In genomic region chr12:5534800-5535199, GRCh38 we compare ENCODE assay signal across 32 cellular contexts.
"Had no signal": no experiment of that assay in that cellular context is flagged by ENCODE, and none has a peak within 500 bp of the region (broad histone marks: within the 10 kb centered on the region; RNA-seq: fewer than 3 reads in every experiment).

No MANE protein-coding gene starts in this region.

- H3K36me3 Mint-ChIP-seq: natural killer cell; stimulated activated memory B cell treated with anti-CD40 and anti-IgM and Interleukin-4, amounts not matched to agents 10 μg/mL and 1 μg/mL and 100 μg/mL, for 72 hours; type B pancreatic cell had no signal

- H3K27ac Mint-ChIP-seq: naive thymus-derived CD4-positive, alpha-beta T cell; natural killer cell; nephron; neural progenitor cell; progenitor cell of endocrine pancreas; stimulated activated memory B cell treated with anti-CD40 and anti-IgM and Interleukin-4, amounts not matched to agents 10 μg/mL and 1 μg/mL and 100 μg/mL, for 72 hours; stimulated activated naive CD8-positive, alpha-beta T cell treated with anti-CD3 and anti-CD28 coated beads, Interleukin-15, amount 100 ng/mL, for 72 hours; type B pancreatic cell had no signal

- H3K27me3 ChIP-seq: neural progenitor cell, ovary, testis, transverse colon, upper lobe of right lung, vagina had no signal

- H3K9me3 Mint-ChIP-seq: natural killer cell had no signal

- H3K9me3 ChIP-seq: ovary, psoas muscle, suprapubic skin, testis, tibial artery, transverse colon, upper lobe of right lung, vagina had no signal

- H3K79me2 ChIP-seq: parathyroid adenoma had no signal

- H2AFZ ChIP-seq: neural progenitor cell, parathyroid adenoma had no signal

- H3K4me1 Mint-ChIP-seq: naive thymus-derived CD4-positive, alpha-beta T cell; natural killer cell; nephron; neural progenitor cell; stimulated activated memory B cell treated with anti-CD40 and anti-IgM and Interleukin-4, amounts not matched to agents 10 μg/mL and 1 μg/mL and 100 μg/mL, for 72 hours; stimulated activated naive CD8-positive, alpha-beta T cell treated with anti-CD3 and anti-CD28 coated beads, Interleukin-15, amount 100 ng/mL, for 72 hours had no signal

- H3K27ac ChIP-seq: neural progenitor cell, ovary, parathyroid adenoma, psoas muscle, skin epidermis, spleen, suprapubic skin, testis, tibial artery, transverse colon, upper lobe of right lung, vagina had no signal

- H3K9ac ChIP-seq: neural progenitor cell, parathyroid adenoma had no signal

- H3K4me2 ChIP-seq: neural progenitor cell, smooth muscle cell had no signal

- H3K4me3 Mint-ChIP-seq: naive thymus-derived CD4-positive, alpha-beta T cell; natural killer cell; nephron; neural progenitor cell; stimulated activated memory B cell treated with anti-CD40 and anti-IgM and Interleukin-4, amounts not matched to agents 10 μg/mL and 1 μg/mL and 100 μg/mL, for 72 hours; stimulated activated naive CD8-positive, alpha-beta T cell treated with anti-CD3 and anti-CD28 coated beads, Interleukin-15, amount 100 ng/mL, for 72 hours; type B pancreatic cell had no signal

- DNase-seq: naive thymus-derived CD4-positive, alpha-beta T cell; natural killer cell; occipital lobe; ovary; posterior cingulate gyrus; psoas muscle; right cardiac atrium; spleen; stimulated activated CD4-positive, alpha-beta T cell treated with anti-CD3 and anti-CD28 coated beads, Interleukin-12 subunit alpha, Interleukin-12 subunit beta, amount 100 ng/mL, for 4 hours; stimulated activated CD4-positive, alpha-beta T cell treated with anti-CD3 and anti-CD28 coated beads, Interleukin-1b, Interleukin-23, amount 100 ng/mL, for 48 hours; stimulated activated CD4-positive, alpha-beta T cell treated with anti-CD3 and anti-CD28 coated beads, Interleukin-4, amount 100 ng/mL, for 1 hour; stimulated activated CD4-positive, alpha-beta T cell treated with anti-CD3 and anti-CD28 coated beads, Interleukin-4, amount 100 ng/mL, for 4 hours; stimulated activated CD8-positive, alpha-beta memory T cell treated with anti-CD3 and anti-CD28 coated beads, Interleukin-4, amount 100 ng/mL, for 48 hours; stimulated activated naive CD4-positive, alpha-beta T cell; stimulated activated naive CD8-positive, alpha-beta T cell treated with anti-CD3 and anti-CD28 coated beads, Interleukin-15, amount 100 ng/mL, for 72 hours; stimulated activated naive CD8-positive, alpha-beta T cell treated with anti-CD3 and anti-CD28 coated beads, Interleukin-15, Interleukin-2, amounts not matched to agents 100 U/mL and 50 U/mL, for 24 hours; substantia nigra; testis; tibial artery; transverse colon; upper lobe of right lung had no signal

- H3K4me1 ChIP-seq: parathyroid adenoma, psoas muscle, spleen, suprapubic skin, testis, tibial artery, transverse colon, upper lobe of right lung, vagina had no signal

- H3K36me3 ChIP-seq: neural progenitor cell, ovary, spleen, suprapubic skin, tibial artery, transverse colon, upper lobe of right lung, vagina had no signal

- ATAC-seq: naive thymus-derived CD4-positive, alpha-beta T cell; natural killer cell; psoas muscle; right cardiac atrium; sciatic nerve; stimulated activated memory B cell treated with anti-CD40 and anti-IgM and Interleukin-4, amounts not matched to agents 10 μg/mL and 1 μg/mL and 100 μg/mL, for 72 hours; stimulated activated naive CD8-positive, alpha-beta T cell treated with anti-CD3 and anti-CD28 coated beads, Interleukin-15, amount 100 ng/mL, for 72 hours; stimulated activated naive CD8-positive, alpha-beta T cell treated with anti-CD3 and anti-CD28 coated beads, Interleukin-15, Interleukin-2, amounts not matched to agents 100 U/mL and 50 U/mL, for 24 hours; upper lobe of right lung had no signal

- H3K4me3 ChIP-seq: neural progenitor cell, ovary, psoas muscle, skin epidermis, smooth muscle cell, spleen, suprapubic skin, testis, tibial artery, transverse colon, upper lobe of right lung, vagina had no signal
